Comparison of ENCODE assay signal across 11 cellular contexts in the genomic region with DNA sequence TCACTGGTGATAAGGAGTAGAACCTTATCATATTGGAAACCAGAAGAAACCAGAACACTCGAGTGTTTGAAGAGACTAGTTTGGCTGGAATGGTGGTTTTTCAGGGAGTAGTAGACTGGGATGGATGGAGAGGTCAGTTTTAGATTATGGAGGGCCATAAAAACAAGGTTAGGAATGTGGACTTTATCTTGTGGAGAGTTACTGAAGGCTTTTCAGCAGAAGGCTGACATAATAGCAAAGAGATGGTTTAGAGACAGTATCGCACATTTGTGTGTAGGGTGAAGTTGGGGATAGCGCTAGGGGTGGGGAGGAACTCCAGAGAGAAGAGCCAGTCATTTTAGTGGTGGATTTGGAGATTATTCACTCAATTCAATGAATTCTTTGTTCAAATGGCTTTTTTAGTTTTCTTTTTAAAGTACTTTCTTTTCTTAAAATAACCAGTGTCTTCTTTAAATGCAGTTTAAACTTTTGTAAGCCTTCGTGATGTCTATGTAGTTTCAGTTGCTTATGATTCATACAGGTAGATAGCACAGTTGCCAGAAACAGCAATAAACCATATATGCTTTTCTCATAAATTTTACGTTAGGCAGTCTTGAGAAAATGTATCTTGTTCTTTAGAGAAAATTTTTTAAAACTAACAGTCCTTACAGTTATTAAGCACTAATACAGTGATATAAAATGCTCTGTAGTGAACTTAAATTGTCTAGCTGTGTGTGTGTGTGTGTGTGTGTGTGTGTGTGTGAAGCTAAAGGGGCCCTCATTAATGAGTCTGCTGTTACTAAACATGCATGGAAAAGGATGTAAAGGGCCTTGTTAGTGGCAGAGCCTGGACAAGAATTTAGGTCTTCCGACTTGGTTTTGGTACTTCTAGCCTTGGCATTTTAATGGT. TPM values are rescaled to one million over a fixed set of nuclear protein-coding genes. Genes with fewer than 3 reads are reported as not detected.
A peak's percentile ranks its signal among the peaks of the same experiment; 100 is the strongest.
DNase-seq lines count a peak whose midpoint lies in the region; ATAC-seq and TF ChIP-seq lines count a peak whose summit lies in the region.
"Had no signal": no experiment of that assay in that cellular context is flagged by ENCODE, and none has a peak within 500 bp of the region (broad histone marks: within the 10 kb centered on the region; RNA-seq: fewer than 3 reads in every experiment).

No MANE protein-coding gene starts in this region.

- H3K27ac Mint-ChIP-seq in stimulated activated naive CD8-positive, alpha-beta T cell treated with anti-CD3 and anti-CD28 coated beads, Interleukin-15, amount 100 ng/mL, for 72 hours, result no peak overlapping the region

- H3K9me3 ChIP-seq in HUES6 (ENCODE audit: control insufficient read depth, insufficient read depth, low read depth, low read length) (no peaks in the 10 kb centered on the region), esophagus squamous epithelium (no peaks in the 10 kb centered on the region), aorta (ENCODE audit: control insufficient read depth, low read length) (no peaks in the 10 kb centered on the region)

- H3K4me1 ChIP-seq in HUES6 (ENCODE audit: control insufficient read depth, insufficient read depth, low read length), result peaks cover 67% of the 10 kb centered on the region
- peaks cover 9 to 81% (median 10%) of the 10 kb centered on the region in 3 donors for H3K4me1 ChIP-seq in esophagus squamous epithelium
- H3K4me1 ChIP-seq in aorta (ENCODE audit: control insufficient read depth in 1 of 2, insufficient read depth in 2 of 2, low read length in 2 of 2), result peaks cover 5 to 8% of the 10 kb centered on the region in 2 donors

- peak overlapping the region; percentile 0 to 44 for H3K4me3 Mint-ChIP-seq in stimulated activated naive CD8-positive, alpha-beta T cell treated with anti-CD3 and anti-CD28 coated beads, Interleukin-15, amount 100 ng/mL, for 72 hours
- H3K4me3 Mint-ChIP-seq: CD14-positive monocyte had no signal

- peaks cover 43% of the 10 kb centered on the region for H3K4me1 Mint-ChIP-seq in stimulated activated naive CD8-positive, alpha-beta T cell treated with anti-CD3 and anti-CD28 coated beads, Interleukin-15, amount 100 ng/mL, for 72 hours

- no peaks in the 10 kb centered on the region for H3K36me3 ChIP-seq in HUES6 (ENCODE audit: control insufficient read depth, insufficient read depth, low read length)
- no peaks in the 10 kb centered on the region for H3K36me3 ChIP-seq in esophagus squamous epithelium
- no peaks in the 10 kb centered on the region for H3K36me3 ChIP-seq in aorta (ENCODE audit: control insufficient read depth in 1 of 2, insufficient read depth in 2 of 2, low read length in 1 of 2)

- intact Hi-C loops in esophagus squamous epithelium (cut with DNase I), result no loop called here
- intact Hi-C loops in aorta (cut with DNase I), result loop anchor here in 1 of 2 donors (10.0 kb wide), 1 partner anchor 79 kb away; no protein-coding TSS in a partner anchor

- H3K4me3 ChIP-seq in HUES6 (ENCODE audit: low read depth, low read length), result no peak overlapping the region; the same call in 1 of the 2 replicates
- H3K4me3 ChIP-seq in esophagus squamous epithelium, result peak overlapping the region; percentile 81 to 86 (median 84)
- peak overlapping the region; percentile 90 to 94 for H3K4me3 ChIP-seq in aorta (ENCODE audit: low read length in 2 of 2)

- peaks cover 38% of the 10 kb centered on the region for H3K27me3 ChIP-seq in HUES6 (ENCODE audit: control insufficient read depth, insufficient read depth, low read length)
- no peaks in the 10 kb centered on the region for H3K27me3 ChIP-seq in esophagus squamous epithelium
- H3K27me3 ChIP-seq in aorta (ENCODE audit: control insufficient read depth in 1 of 2, insufficient read depth in 2 of 2, low read length in 1 of 2), result no peaks in the 10 kb centered on the region

- H3K27me3 Mint-ChIP-seq in stimulated activated naive CD8-positive, alpha-beta T cell treated with anti-CD3 and anti-CD28 coated beads, Interleukin-15, amount 100 ng/mL, for 72 hours, result peaks cover 27% of the 10 kb centered on the region

- DNase-seq in stimulated activated naive CD8-positive, alpha-beta T cell treated with anti-CD3 and anti-CD28 coated beads, Interleukin-15, amount 100 ng/mL, for 72 hours, result no peak
- DNase-seq in stimulated activated naive CD8-positive, alpha-beta T cell treated with anti-CD3 and anti-CD28 coated beads, Interleukin-15, Interleukin-2, amounts not matched to agents 100 U/mL and 50 U/mL, for 24 hours, result no peak
- no peak for DNase-seq in esophagus squamous epithelium (lab: John Stamatoyannopoulos, UW)
- DNase-seq in aorta, result no peak
- DNase-seq in HT-29 (ENCODE audit: low spot score), result no peak
- no peak for DNase-seq in iPS-NIHi11 (ENCODE audit: low spot score)
- no peak for DNase-seq in SIG-M5 (lab: John Stamatoyannopoulos, UW)
- DNase-seq: activated CD4-positive, alpha-beta T cell treated with anti-CD3 and anti-CD28 coated beads, Interleukin-2, amount 50 U/mL, for 48 hours; midbrain had no signal

- no peak overlapping the region for H3K9ac ChIP-seq in HUES6 (ENCODE audit: low read length)

- 75 to 77% methylated on average over 6 of the region's 6 CpGs for WGBS in esophagus squamous epithelium, 2 donors
- 35 to 44% methylated on average over 6 of the region's 6 CpGs for WGBS in aorta, 2 donors

- no peak for ATAC-seq in stimulated activated naive CD8-positive, alpha-beta T cell treated with anti-CD3 and anti-CD28 coated beads, Interleukin-15, amount 100 ng/mL, for 72 hours
- ATAC-seq in stimulated activated naive CD8-positive, alpha-beta T cell treated with anti-CD3 and anti-CD28 coated beads, Interleukin-15, Interleukin-2, amounts not matched to agents 100 U/mL and 50 U/mL, for 24 hours, result no peak
- no peak for ATAC-seq in aorta (ENCODE audit: low FRiP score)

- TF ChIP-seq POLR2A in esophagus squamous epithelium (IDR thresholded peaks at IDR 0.05), result no peak

- no peak for TF ChIP-seq CTCF in esophagus squamous epithelium (IDR thresholded peaks at IDR 0.05)

- H3K9me3 Mint-ChIP-seq in stimulated activated naive CD8-positive, alpha-beta T cell treated with anti-CD3 and anti-CD28 coated beads, Interleukin-15, amount 100 ng/mL, for 72 hours, result no peaks in the 10 kb centered on the region
- H3K9me3 Mint-ChIP-seq: CD14-positive monocyte had no signal

- H3K27ac ChIP-seq in HUES6 (ENCODE audit: low read depth, low read length), result peak overlapping the region; percentile 68; the same call in 1 of the 2 replicates
- peak overlapping the region in 3 of 4 donors; percentile 24 to 96 (median 94) for H3K27ac ChIP-seq in esophagus squamous epithelium
- no peak overlapping the region for H3K27ac ChIP-seq in aorta (ENCODE audit: low read depth in 1 of 2, low read length in 2 of 2)

RNA-seq across cellular contexts. Expression of gene ARHGAP10, which starts 3.8 kb away (rescaled TPM):
- total RNA-seq in esophagus squamous epithelium (100 to 1,000 TPM in 1 of 4 donors, 10 to 100 TPM in 3; 26.5 to 117 (median 29.7) TPM), aorta (10 to 100 TPM; 57.3 to 94.5 TPM)
- 10 to 100 TPM; 47.3 to 69.7 TPM for polyA plus RNA-seq in aorta
- total RNA-seq in HT-29 (2014; rRNA removed; shearing (Covaris generic)), result 4.3 and 9.3 TPM in 2 replicates

RNA-seq across cellular contexts. Expression of gene PRMT9, which starts 51.7 kb away (rescaled TPM):
- total RNA-seq in esophagus squamous epithelium (1 to 10 TPM; 3.2 to 8.1 (median 5.9) TPM), aorta (1 to 10 TPM; 8.5 to 9.9 TPM)
- polyA plus RNA-seq in aorta, result 1 to 10 TPM; 3.4 to 7.9 TPM
- total RNA-seq in HT-29 (2014; rRNA removed; shearing (Covaris generic)), result 2.4 and 3.8 TPM in 2 replicates

Comparison
In these comparisons a context has a peak if more than half of its experiments do, and no peak if none do; other contexts are left out.
1. H3K27ac ChIP-seq: peak in HUES6 (single experiment) and esophagus squamous epithelium (3 of 4); none in aorta (0 of 2).